Comparison of ENCODE assay signal across 8 cellular contexts in the genomic region with DNA sequence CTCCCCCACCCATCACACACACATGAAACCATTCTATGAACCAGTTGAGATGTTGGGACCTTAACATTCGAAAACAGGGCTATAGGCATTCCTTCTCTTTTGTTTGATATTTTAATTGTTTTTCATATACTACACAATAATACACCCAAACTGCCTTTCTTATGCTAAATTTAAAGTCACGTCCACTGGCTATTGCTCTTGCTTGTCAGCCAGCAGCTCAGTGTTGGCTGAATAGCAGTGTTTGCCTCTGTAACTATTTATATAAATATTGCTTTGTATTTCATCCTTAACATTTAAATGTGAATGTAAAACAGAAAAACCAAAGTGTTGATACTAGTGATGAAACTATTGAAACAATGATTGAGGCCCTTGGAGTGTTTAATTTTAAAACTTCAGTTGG.
"Had no signal": no experiment of that assay in that cellular context is flagged by ENCODE, and none has a peak within 500 bp of the region (broad histone marks: within the 10 kb centered on the region; RNA-seq: fewer than 3 reads in every experiment).

No MANE protein-coding gene starts in this region.

- H3K4me3 Mint-ChIP-seq: IgD-negative memory B cell had no signal

- DNase-seq: IMR-90, KBM-7, KG1 had no signal

- H3K27me3 Mint-ChIP-seq: IgD-negative memory B cell had no signal

- H3K4me3 ChIP-seq: K562 had no signal

- H3K27ac Mint-ChIP-seq: IgD-negative memory B cell had no signal

- H3K9ac ChIP-seq: KMS-11 had no signal

- H3K4me1 Mint-ChIP-seq: IgD-negative memory B cell had no signal

- H3K4me2 ChIP-seq: KMS-11 had no signal

- H3K36me3 Mint-ChIP-seq: IgD-negative memory B cell had no signal

- H3K27ac ChIP-seq: HL-60, KMS-11 had no signal

- ATAC-seq: HepG2, K562 had no signal
